ENCODE assay signal across 13 cellular contexts in the genomic region with DNA sequence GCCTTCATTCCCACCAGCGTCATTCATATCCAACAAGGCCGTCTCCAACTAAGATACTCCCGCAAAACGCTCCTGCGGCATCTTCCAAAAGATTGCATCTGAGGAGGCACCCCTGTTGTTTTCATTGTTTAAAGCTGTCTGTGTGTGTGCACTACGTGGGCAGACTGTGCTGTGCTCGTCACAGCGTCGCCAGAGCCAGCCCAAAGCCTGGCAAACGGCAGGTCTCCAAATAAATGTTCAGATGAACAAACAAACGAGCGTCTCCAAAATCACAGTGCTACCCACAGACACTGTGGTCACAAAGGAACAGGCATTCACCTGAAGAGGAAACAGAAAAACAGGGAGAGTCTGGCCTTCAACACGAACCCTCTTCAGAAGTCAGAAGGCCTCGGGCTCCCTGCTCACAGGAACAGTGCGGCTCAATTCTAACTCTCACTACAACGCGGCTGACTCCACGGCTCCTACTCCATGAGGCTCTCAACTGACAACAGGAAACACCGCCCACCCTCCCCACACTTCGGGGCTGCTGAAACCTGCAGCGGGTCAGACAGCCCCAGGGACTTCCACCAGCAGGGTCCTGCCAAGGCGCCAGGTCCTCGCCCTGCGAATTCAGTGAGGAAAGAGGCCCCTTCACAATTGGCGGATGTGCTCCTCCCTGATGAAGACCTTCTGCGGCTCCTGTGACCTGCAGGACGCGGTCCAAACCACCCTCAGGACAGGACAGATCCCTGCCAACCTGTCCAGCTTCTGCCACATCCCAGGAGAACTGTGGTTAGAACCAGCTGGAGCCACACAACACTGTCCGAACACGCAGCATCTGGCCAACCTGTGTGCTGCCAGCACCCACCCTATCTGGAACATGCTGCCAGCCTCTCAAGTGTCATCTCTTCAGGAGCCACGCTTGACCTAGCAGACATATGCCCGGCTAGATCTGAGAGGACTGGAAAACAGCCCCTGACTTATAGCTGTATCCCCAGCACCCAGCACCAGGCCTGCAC. TPM values are rescaled to one million over a fixed set of nuclear protein-coding genes. Genes with fewer than 3 reads are reported as not detected.
A peak's percentile ranks its signal among the peaks of the same experiment; 100 is the strongest.
DNase-seq lines count a peak whose midpoint lies in the region; ATAC-seq and TF ChIP-seq lines count a peak whose summit lies in the region.
"Had no signal": no experiment of that assay in that cellular context is flagged by ENCODE, and none has a peak within 500 bp of the region (broad histone marks: within the 10 kb centered on the region; RNA-seq: fewer than 3 reads in every experiment).

No MANE protein-coding gene starts in this region.

- peak overlapping the region; percentile 16 to 46 for H3K27ac ChIP-seq in right atrium auricular region
- no peak overlapping the region for H3K27ac ChIP-seq in upper lobe of right lung
- no peak overlapping the region for H3K27ac ChIP-seq in lower lobe of right lung
- H3K27ac ChIP-seq: hepatocyte, suprapubic skin had no signal

- H3K27me3 ChIP-seq in right atrium auricular region, result no peaks in the 10 kb centered on the region
- H3K27me3 ChIP-seq in upper lobe of right lung, result no peaks in the 10 kb centered on the region
- no peaks in the 10 kb centered on the region for H3K27me3 ChIP-seq in lower lobe of right lung (ENCODE audit: low read depth)
- H3K27me3 ChIP-seq: hepatocyte, suprapubic skin had no signal

- DNase-seq in Right ventricle myocardium superior (peak; percentile 44), Right ventricle myocardium inferior (ENCODE audit: missing footprints) (no peak), NCI-H524 (lab: John Stamatoyannopoulos, UW) (peak; percentile 58 to 83), right atrium auricular region (ENCODE audit: low spot score) (no peak), upper lobe of right lung (peak; percentile 51), lower lobe of right lung (no peak), GM13977 (ENCODE audit: low spot score) (no peak)
- DNase-seq: DMS53, Kasumi-1 had no signal

- H3K4me1 ChIP-seq in right atrium auricular region, result peaks cover 0 to 21% of the 10 kb centered on the region in 2 donors
- H3K4me1 ChIP-seq in upper lobe of right lung, result no peaks in the 10 kb centered on the region
- no peaks in the 10 kb centered on the region for H3K4me1 ChIP-seq in lower lobe of right lung
- H3K4me1 ChIP-seq: suprapubic skin had no signal

- TF ChIP-seq CTCF in right atrium auricular region (IDR thresholded peaks at IDR 0.05) (no peak), upper lobe of right lung (IDR thresholded peaks at IDR 0.05) (no peak), lower lobe of right lung (IDR thresholded peaks at IDR 0.05) (no peak), GM13977 (IDR thresholded peaks at IDR 0.05; ENCODE audit: extremely low read depth, insufficient read depth, missing control alignments) (no peak)

- H3K9me3 ChIP-seq in right atrium auricular region (no peaks in the 10 kb centered on the region), upper lobe of right lung (no peaks in the 10 kb centered on the region), lower lobe of right lung (peaks cover 10% of the 10 kb centered on the region)
- H3K9me3 ChIP-seq: suprapubic skin had no signal

- intact Hi-C loops in Right ventricle myocardium superior (cut with DNase I) (no loop called here), Right ventricle myocardium inferior (cut with DNase I) (loop anchor here (5.0 kb wide), 1 partner anchor 94 kb away; no protein-coding TSS in a partner anchor), upper lobe of right lung (cut with DNase I) (no loop called here), lower lobe of right lung (cut with DNase I) (no loop called here)

- H3K36me3 ChIP-seq in right atrium auricular region, result peaks cover 14% of the 10 kb centered on the region
- H3K36me3 ChIP-seq in upper lobe of right lung, result peaks cover 12% of the 10 kb centered on the region
- peaks cover 37% of the 10 kb centered on the region for H3K36me3 ChIP-seq in lower lobe of right lung

- in situ Hi-C loops in GM13977 (cut with MboI; ENCODE audit: low pct_unique_long_range_greater_than_20kb, low sequenced_read_pairs, unreplicated experiment), result no loop called here

- ATAC-seq in Right ventricle myocardium superior (ENCODE audit: poor library complexity) (peak; percentile 6), Right ventricle myocardium inferior (no peak), upper lobe of right lung (no peak), GM21423 (IDR thresholded peaks at IDR 0.05; ENCODE audit: unreplicated experiment) (no peak), lower lobe of right lung (no peak)
- ATAC-seq: HCT116 had no signal

- H3K4me3 ChIP-seq in right atrium auricular region (no peak overlapping the region), upper lobe of right lung (no peak overlapping the region), lower lobe of right lung (no peak overlapping the region)
- H3K4me3 ChIP-seq: hepatocyte, suprapubic skin had no signal

RNA-seq across cellular contexts. Expression of gene MAD1L1, which starts 36.1 kb away (rescaled TPM):
- total RNA-seq in Right ventricle myocardium superior, result 17.9 TPM
- total RNA-seq in Right ventricle myocardium inferior, result 19.1 TPM
- total RNA-seq in right atrium auricular region, result 10 to 100 TPM; 13.3 to 31.9 TPM
- 48.4 TPM for total RNA-seq in upper lobe of right lung
- 44.5 TPM for total RNA-seq in lower lobe of right lung

RNA-seq across cellular contexts. Expression of gene MRM2, which starts 45.3 kb away (rescaled TPM):
- total RNA-seq in Right ventricle myocardium superior (20.0 TPM), Right ventricle myocardium inferior (20.7 TPM), right atrium auricular region (10 to 100 TPM; 13.2 to 13.7 TPM), upper lobe of right lung (23.7 TPM), lower lobe of right lung (22.6 TPM)

RNA-seq across cellular contexts. Expression of gene NUDT1, which starts 45.3 kb away (rescaled TPM):
- total RNA-seq in Right ventricle myocardium superior, result 10.6 TPM
- total RNA-seq in Right ventricle myocardium inferior, result 13.6 TPM
- total RNA-seq in right atrium auricular region, result 10 to 100 TPM; 12.2 to 14.2 TPM
- total RNA-seq in upper lobe of right lung, result 13.2 TPM
- total RNA-seq in lower lobe of right lung, result 10.2 TPM

Comparison
In these comparisons a context has a peak if more than half of its experiments do, and no peak if none do; other contexts are left out.
1. DNase-seq: peak in Right ventricle myocardium superior (single experiment), NCI-H524 (2 of 2) and upper lobe of right lung (single experiment); none in Right ventricle myocardium inferior (single experiment), right atrium auricular region (single experiment), lower lobe of right lung (single experiment) and GM13977 (single experiment).
2. H3K27ac ChIP-seq: peak in right atrium auricular region (2 of 2); none in upper lobe of right lung (single experiment) and lower lobe of right lung (single experiment).